Comparison of ENCODE assay signal across 17 cellular contexts in genomic region chr4:94546949-94547348, GRCh38.
"Had no signal": no experiment of that assay in that cellular context is flagged by ENCODE, and none has a peak within 500 bp of the region (broad histone marks: within the 10 kb centered on the region; RNA-seq: fewer than 3 reads in every experiment).

No MANE protein-coding gene starts in this region.

- H3K27ac Mint-ChIP-seq: activated naive CD4-positive, alpha-beta T cell treated with anti-CD3 and anti-CD28 coated beads for 36 hours; activated naive CD8-positive, alpha-beta T cell treated with anti-CD3 and anti-CD28 coated beads, Interleukin-2, amount 50 U/mL, for 24 hours; activated T-helper 17 cell treated with anti-CD3 and anti-CD28 coated beads, Interleukin-2, amount 50 U/mL, for 72 hours; immature natural killer cell; stimulated activated naive CD8-positive, alpha-beta T cell treated with anti-CD3 and anti-CD28 coated beads, Interleukin-15, amount 100 ng/mL, for 72 hours had no signal

- H3K27ac ChIP-seq: lower lobe of right lung, parathyroid adenoma, SK-N-MC, upper lobe of right lung had no signal

- H3K9me3 Mint-ChIP-seq: activated T-helper 17 cell treated with anti-CD3 and anti-CD28 coated beads, Interleukin-2, amount 50 U/mL, for 72 hours had no signal

- H3K27me3 Mint-ChIP-seq: activated naive CD8-positive, alpha-beta T cell treated with anti-CD3 and anti-CD28 coated beads, Interleukin-2, amount 50 U/mL, for 24 hours; activated T-helper 17 cell treated with anti-CD3 and anti-CD28 coated beads, Interleukin-2, amount 50 U/mL, for 72 hours; naive B cell; stimulated activated naive CD8-positive, alpha-beta T cell treated with anti-CD3 and anti-CD28 coated beads, Interleukin-15, amount 100 ng/mL, for 72 hours had no signal

- H3K27me3 ChIP-seq: esophagus squamous epithelium, upper lobe of right lung had no signal

- H3K79me2 ChIP-seq: parathyroid adenoma had no signal

- DNase-seq: activated CD4-positive, alpha-beta T cell treated with anti-CD3 and anti-CD28 coated beads, Interleukin-2, amount 50 U/mL, for 1 hour; activated CD8-positive, alpha-beta memory T cell treated with anti-CD3 and anti-CD28 coated beads for 24 hours; activated naive CD4-positive, alpha-beta T cell treated with anti-CD3 and anti-CD28 coated beads for 36 hours; activated naive CD8-positive, alpha-beta T cell treated with anti-CD3 and anti-CD28 coated beads, Interleukin-2, amount 50 U/mL, for 24 hours; activated T-cell treated with anti-CD3 and anti-CD28 coated beads for 4 hours; esophagus squamous epithelium; glutamatergic neuron; immature natural killer cell; lower lobe of right lung; naive B cell; retina; stimulated activated naive CD8-positive, alpha-beta T cell treated with anti-CD3 and anti-CD28 coated beads, Interleukin-15, amount 100 ng/mL, for 72 hours; upper lobe of right lung had no signal

- H2AFZ ChIP-seq: parathyroid adenoma had no signal

- H3K4me3 ChIP-seq: esophagus squamous epithelium, lower lobe of right lung, SK-N-MC, upper lobe of right lung had no signal

- H3K4me1 Mint-ChIP-seq: activated T-helper 17 cell treated with anti-CD3 and anti-CD28 coated beads, Interleukin-2, amount 50 U/mL, for 72 hours had no signal

- H3K36me3 ChIP-seq: lower lobe of right lung, upper lobe of right lung had no signal

- H3K4me3 Mint-ChIP-seq: activated naive CD4-positive, alpha-beta T cell treated with anti-CD3 and anti-CD28 coated beads for 36 hours; activated naive CD8-positive, alpha-beta T cell treated with anti-CD3 and anti-CD28 coated beads, Interleukin-2, amount 50 U/mL, for 24 hours; activated T-helper 17 cell treated with anti-CD3 and anti-CD28 coated beads, Interleukin-2, amount 50 U/mL, for 72 hours; immature natural killer cell; naive B cell; stimulated activated naive CD8-positive, alpha-beta T cell treated with anti-CD3 and anti-CD28 coated beads, Interleukin-15, amount 100 ng/mL, for 72 hours had no signal

- H3K9ac ChIP-seq: parathyroid adenoma had no signal

- H3K9me3 ChIP-seq: esophagus squamous epithelium, lower lobe of right lung, upper lobe of right lung had no signal

- ATAC-seq: activated CD4-positive, CD25-positive, alpha-beta regulatory T cell treated with anti-CD3 and anti-CD28 coated beads, Interleukin-2, amount 50 U/mL, for 24 hours; activated naive CD8-positive, alpha-beta T cell treated with anti-CD3 and anti-CD28 coated beads, Interleukin-2, amount 50 U/mL, for 24 hours; activated T-helper 17 cell treated with anti-CD3 and anti-CD28 coated beads, Interleukin-2, amount 50 U/mL, for 72 hours; lower lobe of right lung; stimulated activated naive CD8-positive, alpha-beta T cell treated with anti-CD3 and anti-CD28 coated beads, Interleukin-15, amount 100 ng/mL, for 72 hours; upper lobe of right lung had no signal

- H3K4me1 ChIP-seq: parathyroid adenoma had no signal
